19 cellular contexts compared by ENCODE assay signal in genomic region chr16:54177857-54178490, GRCh38.
DNase-seq lines count a peak whose midpoint lies in the region; ATAC-seq and TF ChIP-seq lines count a peak whose summit lies in the region.
"Had no signal": no experiment of that assay in that cellular context is flagged by ENCODE, and none has a peak within 500 bp of the region (broad histone marks: within the 10 kb centered on the region; RNA-seq: fewer than 3 reads in every experiment).

No MANE protein-coding gene starts in this region.

- peak overlapping the region; percentile 14 for H3K4me3 ChIP-seq in neuron (ENCODE audit: low read length)
- H3K4me3 ChIP-seq: GM12878, GM23338, HAP-1, K562 had no signal

- no peaks in the 10 kb centered on the region for H3K36me3 Mint-ChIP-seq in brain

- H3K4me1 ChIP-seq in neuron (ENCODE audit: insufficient read depth, low read length), result peaks cover 40% of the 10 kb centered on the region
- H3K4me1 ChIP-seq: HAP-1 had no signal

- ATAC-seq in left ventricle myocardium superior (peak; percentile 58), Right ventricle myocardium inferior (no peak), GM21381 (IDR thresholded peaks at IDR 0.05; ENCODE audit: unreplicated experiment) (no peak), GM19324 (IDR thresholded peaks at IDR 0.05; ENCODE audit: low FRiP score, unreplicated experiment) (no peak)
- ATAC-seq: GM12878, K562 had no signal

- peak overlapping the region in 2 of 5 experiments; percentile 14 to 35 for H3K4me3 Mint-ChIP-seq in brain
- H3K4me3 Mint-ChIP-seq: GM23338 had no signal

- no peaks in the 10 kb centered on the region for H3K27me3 ChIP-seq in neuron (ENCODE audit: insufficient read depth, low read length)
- H3K27me3 ChIP-seq: BE2C had no signal

- TF ChIP-seq CTCF in brain (conservative IDR thresholded peaks at IDR 0.05), result no peak

- intact Hi-C loops in left ventricle myocardium superior (cut with micrococcal nuclease) (no loop called here), Right ventricle myocardium inferior (cut with DNase I) (loop anchor here (10.0 kb wide), 1 partner anchor 213 kb away; no protein-coding TSS in a partner anchor)

- DNase-seq in left ventricle myocardium superior, result no peak
- DNase-seq in Right ventricle myocardium inferior (ENCODE audit: missing footprints), result no peak
- DNase-seq in NCI-H146 treated with DMSO at 0.1 percent for 48 hours (lab: John Stamatoyannopoulos, UW; ENCODE audit: unreplicated experiment), result no peak
- DNase-seq: MM.1S; NCI-H1048; NCI-H1930; NCI-H524; NCI-H774; NK-92 treated with Interleukin-12 subunit alpha and Interleukin-12 subunit beta, amount 100 ng/mL, for 24 hours; SIG-M5 had no signal

- H3K9me3 Mint-ChIP-seq in brain, result peaks cover 0 to 14% (median 0%) of the 10 kb centered on the region in 5 experiments
- H3K9me3 Mint-ChIP-seq: GM23338 had no signal

- peak overlapping the region; percentile 56 for H2AFZ ChIP-seq in neuron (ENCODE audit: low read depth, low read length)

- peak overlapping the region in 3 of 5 experiments; percentile 30 to 92 (median 59) for H3K27ac Mint-ChIP-seq in brain
- H3K27ac Mint-ChIP-seq: GM23338 had no signal

- H3K4me1 Mint-ChIP-seq in brain, result peaks cover 51% of the 10 kb centered on the region

- no peaks in the 10 kb centered on the region for H3K9me3 ChIP-seq in neuron (ENCODE audit: low read length)
- H3K9me3 ChIP-seq: BE2C, HAP-1 had no signal

- no peaks in the 10 kb centered on the region for H3K36me3 ChIP-seq in neuron (ENCODE audit: insufficient read depth, low read length)
- H3K36me3 ChIP-seq: BE2C, HAP-1 had no signal

- H3K27me3 Mint-ChIP-seq in brain, result peaks cover 36% of the 10 kb centered on the region
